8 cellular contexts compared by ENCODE assay signal in the genomic region with DNA sequence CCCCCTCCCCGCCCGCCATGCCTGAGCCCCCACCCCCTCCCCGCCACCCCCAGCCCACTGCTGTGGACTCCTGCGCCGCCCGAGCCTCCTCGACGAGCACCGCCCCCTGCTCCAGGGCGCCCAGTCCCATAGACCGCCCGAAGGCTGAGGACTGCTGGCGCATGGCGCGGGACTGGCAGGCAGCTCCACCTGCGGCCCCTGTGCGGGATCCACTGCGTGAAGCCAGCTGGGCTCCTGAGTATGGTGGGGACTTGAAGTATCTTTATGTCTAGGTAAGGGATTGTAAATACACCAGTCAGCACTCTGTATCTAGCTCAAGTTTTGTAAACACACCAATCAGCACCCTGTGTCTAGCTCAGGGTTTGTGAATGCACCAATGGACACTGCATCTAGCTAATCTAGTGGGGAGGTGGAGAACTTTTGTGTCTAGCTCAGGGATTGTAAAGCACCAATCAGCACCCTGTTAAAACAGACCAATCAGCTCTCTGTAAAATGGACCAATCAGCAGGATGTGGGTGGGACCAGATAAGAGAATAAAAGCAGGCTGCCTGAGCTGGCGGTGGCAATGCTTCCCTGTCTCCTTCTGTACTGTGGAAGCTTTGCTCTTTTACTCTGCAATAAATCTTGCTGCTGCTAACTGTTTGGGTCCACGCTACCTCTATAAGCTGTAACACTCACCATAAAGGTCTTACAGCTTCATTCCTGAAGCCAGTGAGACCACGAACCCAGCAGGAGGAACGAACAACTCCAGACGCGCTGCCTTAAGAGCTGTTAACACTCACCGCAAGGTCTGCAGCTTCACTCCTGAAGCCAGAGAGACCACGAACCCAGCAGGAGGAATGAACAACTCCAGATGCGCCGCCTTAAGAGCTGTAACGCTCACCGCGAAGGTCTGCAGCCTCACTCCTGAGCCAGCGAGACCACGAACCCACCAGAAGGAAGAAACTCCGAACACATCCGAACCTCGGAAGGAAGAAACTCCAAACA.
DNase-seq lines count a peak whose midpoint lies in the region; TF ChIP-seq lines count a peak whose summit lies in the region.
"Not testable (repeated sequence)": the region's sequence is repeated elsewhere in the genome, so short reads cannot be mapped to it uniquely, and the experiment has no call there.

No MANE protein-coding gene starts in this region.

- H3K4me2 ChIP-seq in mesenchymal stem cell (ENCODE audit: low read length, poor library complexity, severe bottlenecking) = peak overlapping the region; percentile 5

- H3K4me3 Mint-ChIP-seq in activated naive CD4-positive, alpha-beta T cell treated with anti-CD3 and anti-CD28 coated beads, Interleukin-2, amount 10 ng/mL, durations not matched to agents 7 days and 5 days = peak overlapping the region; percentile 56

- H3K27me3 Mint-ChIP-seq in activated naive CD4-positive, alpha-beta T cell treated with anti-CD3 and anti-CD28 coated beads, Interleukin-2, amount 10 ng/mL, durations not matched to agents 7 days and 5 days = peaks cover 54% of the 10 kb centered on the region

- not testable (repeated sequence) for H3K36me3 ChIP-seq in BE2C; mesenchymal stem cell (ENCODE audit: control insufficient read depth in 1 of 2, insufficient read depth in 2 of 2, low read depth in 1 of 2, low read length in 2 of 2)

- not testable (repeated sequence) for H4K8ac ChIP-seq in mesenchymal stem cell (ENCODE audit: low read length)

- H3K4me3 ChIP-seq in BE2C (ENCODE audit: low read depth, low read length) (peak overlapping the region; percentile 38; the same call in 1 of the 2 replicates), epithelial cell of esophagus (ENCODE audit: low read length) (peak overlapping the region; percentile 35)
- H3K4me3 ChIP-seq in mesenchymal stem cell (ENCODE audit: insufficient read depth in 1 of 2, low read depth in 1 of 2, low read length in 2 of 2) = not testable (repeated sequence)

- POLR2A ChIA-PET in HEK293T (lab: Yijun Ruan, JAX) = interaction anchor here (0.8 to 0.9 kb wide), 2 partner anchors 17 to 32 kb away, joined by 3 to 4 read pairs; no protein-coding TSS in a partner anchor

- H3K36me3 Mint-ChIP-seq in activated naive CD4-positive, alpha-beta T cell treated with anti-CD3 and anti-CD28 coated beads, Interleukin-2, amount 10 ng/mL, durations not matched to agents 7 days and 5 days = not testable (repeated sequence)

- WGBS in mesenchymal stem cell = 58% methylated on average over 30 of the region's 36 CpGs

- H3K4me1 ChIP-seq in BE2C; mesenchymal stem cell (ENCODE audit: control insufficient read depth, insufficient read depth, low read depth, low read length): not testable (repeated sequence)

- not testable (repeated sequence) for H4K91ac ChIP-seq in mesenchymal stem cell (ENCODE audit: low read length)

- not testable (repeated sequence) for H3K27ac ChIP-seq in mesenchymal stem cell (ENCODE audit: low read length, poor library complexity, severe bottlenecking)

- not testable (repeated sequence) for H3K9me3 Mint-ChIP-seq in activated naive CD4-positive, alpha-beta T cell treated with anti-CD3 and anti-CD28 coated beads, Interleukin-2, amount 10 ng/mL, durations not matched to agents 7 days and 5 days

- CTCF ChIA-PET in HEK293T (lab: Yijun Ruan, JAX); activated naive CD4-positive, alpha-beta T cell treated with anti-CD3 and anti-CD28 coated beads, Interleukin-2, amount 10 ng/mL, durations not matched to agents 7 days and 5 days (lab: Charles Lee): not testable (repeated sequence)

- not testable (repeated sequence) for H3K23ac ChIP-seq in mesenchymal stem cell (ENCODE audit: low read length in 2 of 2)

- H3K9me3 ChIP-seq in BE2C; mesenchymal stem cell (ENCODE audit: control insufficient read depth, low read length): not testable (repeated sequence)

- H2AK5ac ChIP-seq in mesenchymal stem cell (ENCODE audit: low read length, severe bottlenecking) = not testable (repeated sequence)

- not testable (repeated sequence) for H2BK12ac ChIP-seq in mesenchymal stem cell (ENCODE audit: low read length in 2 of 2)

- DNase-seq in BE2C (peak; percentile 69), HEK293T (ENCODE audit: extremely low spot score) (peak; percentile 9), NCI-H1694 treated with DMSO at 0.1 percent for 48 hours (lab: John Stamatoyannopoulos, UW) (peak; percentile 44), SW480 (ENCODE audit: low spot score) (peak; percentile 76), epithelial cell of esophagus (ENCODE audit: low read depth) (peak; percentile 17)
- peak; percentile 40 for DNase-seq in activated naive CD4-positive, alpha-beta T cell treated with anti-CD3 and anti-CD28 coated beads, Interleukin-2, amount 10 ng/mL, durations not matched to agents 7 days and 5 days
- DNase-seq in mesenchymal stem cell = not testable (repeated sequence)
- DNase-seq in stimulated activated CD4-positive, alpha-beta T cell treated with anti-CD3 and anti-CD28 coated beads, Interleukin-15, amount 100 ng/mL, for 24 hours = peak; percentile 27

- not testable (repeated sequence) for H3K4me1 Mint-ChIP-seq in activated naive CD4-positive, alpha-beta T cell treated with anti-CD3 and anti-CD28 coated beads, Interleukin-2, amount 10 ng/mL, durations not matched to agents 7 days and 5 days

- not testable (repeated sequence) for H3K18ac ChIP-seq in mesenchymal stem cell (ENCODE audit: low read depth in 1 of 2, low read length in 2 of 2)

- not testable (repeated sequence) for H2BK120ac ChIP-seq in mesenchymal stem cell (ENCODE audit: low read depth, low read length)

- not testable (repeated sequence) for H3K4ac ChIP-seq in mesenchymal stem cell (ENCODE audit: low read depth in 1 of 2, low read length in 2 of 2)

- not testable (repeated sequence) for H3K27me3 ChIP-seq in BE2C
- H3K27me3 ChIP-seq in mesenchymal stem cell (ENCODE audit: control insufficient read depth in 1 of 2, insufficient read depth in 1 of 2, low read length in 2 of 2) = peaks cover 13 to 29% of the 10 kb centered on the region in 2 experiments

- H2AFZ ChIP-seq in mesenchymal stem cell (ENCODE audit: low read depth, low read length) = not testable (repeated sequence)

- not testable (repeated sequence) for H3K9ac ChIP-seq in mesenchymal stem cell (ENCODE audit: low read length)

- not testable (repeated sequence) for H2BK5ac ChIP-seq in mesenchymal stem cell (ENCODE audit: low read depth, low read length, poor library complexity, severe bottlenecking)

- not testable (repeated sequence) for H2BK15ac ChIP-seq in mesenchymal stem cell (ENCODE audit: low read depth, poor library complexity, severe bottlenecking)

- TF ChIP-seq CTCF in BE2C (IDR thresholded peaks at IDR 0.05; ENCODE audit: low read depth, low read length); epithelial cell of esophagus (IDR thresholded peaks at IDR 0.05; ENCODE audit: insufficient read depth, low read depth, low read length, missing control alignments): not testable (repeated sequence)

- not testable (repeated sequence) for H3K79me1 ChIP-seq in mesenchymal stem cell (replicated peaks; ENCODE audit: low read length, poor library complexity, severe bottlenecking)

- H3K14ac ChIP-seq in mesenchymal stem cell (ENCODE audit: low read length in 2 of 2) = not testable (repeated sequence)

- H3K27ac Mint-ChIP-seq in activated naive CD4-positive, alpha-beta T cell treated with anti-CD3 and anti-CD28 coated beads, Interleukin-2, amount 10 ng/mL, durations not matched to agents 7 days and 5 days = peak overlapping the region; percentile 3

TF ChIP-seq in HEK293T, 16 proteins besides CTCF, POLR2A, EP300 and RAD21:
- TF ChIP-seq L3MBTL2 (conservative IDR thresholded peaks at IDR 0.05) = peak; percentile 33; the same call in 1 of the 2 replicates
